In genomic region chr19:20045742-20046141, GRCh38 we compare ENCODE assay signal across 1 cellular context. TPM values are rescaled to one million over a fixed set of nuclear protein-coding genes. Genes with fewer than 3 reads are reported as not detected.
"Had no signal": no experiment of that assay in that cellular context is flagged by ENCODE, and none has a peak within 500 bp of the region (broad histone marks: within the 10 kb centered on the region; RNA-seq: fewer than 3 reads in every experiment).

No MANE protein-coding gene starts in this region.

RNA-seq across cellular contexts. Expression of gene ZNF90, which starts 32.1 kb away (rescaled TPM):
- total RNA-seq: myocyte had no signal
